8 cellular contexts compared by ENCODE assay signal in genomic region chr6:16168858-16169257, GRCh38. TPM values are rescaled to one million over a fixed set of nuclear protein-coding genes. Genes with fewer than 3 reads are reported as not detected.
DNase-seq lines count a peak whose midpoint lies in the region; ATAC-seq, FAIRE-seq and TF ChIP-seq lines count a peak whose summit lies in the region.

No MANE protein-coding gene starts in this region.

- H3K4me3 ChIP-seq in BLaER1 (no peak overlapping the region), H1 (ENCODE audit: extremely low read depth in 1 of 4, insufficient read depth in 2 of 4, low read depth in 3 of 4, low read length in 4 of 4) (no peak overlapping the region), parathyroid adenoma (ENCODE audit: low read depth, low read length) (no peak overlapping the region)

- CTCF ChIA-PET in H1 (lab: Charles Lee; ENCODE audit: partially characterized antibody): interaction anchor here (0.6 to 1.8 kb wide), 22 partner anchors 11 to 525 kb away, joined by 3 to 14 read pairs (median 3); partner anchors contain the start of gene MYLIP

- no peak overlapping the region for H4K5ac ChIP-seq in H9 (ENCODE audit: insufficient read length, low read depth, low read length)
- no peak overlapping the region for H4K5ac ChIP-seq in H1 (ENCODE audit: insufficient read length, low read depth, low read length)

- H3K9me3 Mint-ChIP-seq in H9: no peaks in the 10 kb centered on the region

- H3K27me3 ChIP-seq in BLaER1: no peaks in the 10 kb centered on the region
- H3K27me3 ChIP-seq in H9 (ENCODE audit: insufficient read depth, low read length): no peaks in the 10 kb centered on the region
- no peaks in the 10 kb centered on the region; a peak in 1 of 7 replicates for H3K27me3 ChIP-seq in H1 (replicated peaks in 1 of 4; ENCODE audit: control insufficient read depth in 3 of 4, extremely low read depth in 1 of 4, insufficient read depth in 3 of 4, low read length in 3 of 4)
- H3K27me3 ChIP-seq in parathyroid adenoma (ENCODE audit: control insufficient read depth, insufficient read depth, low read length): no peaks in the 10 kb centered on the region

- H3K79me2 ChIP-seq in H9 (ENCODE audit: insufficient read depth, low read length): no peaks in the 10 kb centered on the region
- no peaks in the 10 kb centered on the region for H3K79me2 ChIP-seq in H1 (ENCODE audit: control insufficient read depth in 1 of 2, insufficient read depth in 2 of 2, low read length in 2 of 2)
- H3K79me2 ChIP-seq in parathyroid adenoma: no peaks in the 10 kb centered on the region

- peak; percentile 82 to 88 for TF ChIP-seq RAD21 in H1 (IDR thresholded peaks at IDR 0.05 in 1 of 2, conservative IDR thresholded peaks at IDR 0.05 in 1 of 2; ENCODE audit: low read depth in 2 of 2, low read length in 2 of 2)

- peaks cover 23 to 26% of the 10 kb centered on the region in 2 experiments for H3K4me1 Mint-ChIP-seq in H9

- H3K79me1 ChIP-seq in H9 (ENCODE audit: insufficient read depth, low read depth, low read length, poor library complexity, severe bottlenecking) (no peaks in the 10 kb centered on the region), H1 (ENCODE audit: low read depth, low read length) (no peaks in the 10 kb centered on the region)

- H3K4ac ChIP-seq in H9 (ENCODE audit: low read depth, low read length) (no peak overlapping the region), H1 (replicated peaks; ENCODE audit: insufficient read length, low read depth, low read length) (no peak overlapping the region)

- no peak overlapping the region for H3K27ac Mint-ChIP-seq in H9

- no peaks in the 10 kb centered on the region for H3K9me3 ChIP-seq in BLaER1
- no peaks in the 10 kb centered on the region for H3K9me3 ChIP-seq in H9 (ENCODE audit: control insufficient read depth, low read depth, low read length)
- H3K9me3 ChIP-seq in H1 (ENCODE audit: insufficient read depth in 2 of 2, low read depth in 1 of 2, low read length in 1 of 2): no peaks in the 10 kb centered on the region
- no peaks in the 10 kb centered on the region for H3K9me3 ChIP-seq in parathyroid adenoma (ENCODE audit: control insufficient read depth, low read length)

- H2AK5ac ChIP-seq in H9 (ENCODE audit: insufficient read length, low read length): no peak overlapping the region
- H2AK5ac ChIP-seq in H1 (ENCODE audit: low read depth, low read length): no peak overlapping the region

- H2BK5ac ChIP-seq in H9 (ENCODE audit: insufficient read length, low read length): no peak overlapping the region
- H2BK5ac ChIP-seq in H1 (ENCODE audit: low read depth, low read length): no peak overlapping the region

- H3K4me2 ChIP-seq in BLaER1 (peak overlapping the region; percentile 24; the same call in 1 of the 2 replicates), H9 (ENCODE audit: insufficient read depth, insufficient read length, low read length) (no peak overlapping the region), H1 (ENCODE audit: insufficient read depth in 1 of 2, low read depth in 2 of 2, low read length in 2 of 2) (no peak overlapping the region), parathyroid adenoma (ENCODE audit: low read length) (no peak overlapping the region)

- H3K9ac ChIP-seq in BLaER1 (no peak overlapping the region), H9 (ENCODE audit: extremely low read depth, insufficient read length, low read length) (no peak overlapping the region), H1 (replicated peaks in 1 of 4; ENCODE audit: extremely low read depth in 1 of 4, low read depth in 3 of 4, low read length in 3 of 4) (no peak overlapping the region), parathyroid adenoma (no peak overlapping the region)

- no peak overlapping the region for H4K8ac ChIP-seq in H9 (replicated peaks; ENCODE audit: insufficient read length, low read depth, low read length)
- H4K8ac ChIP-seq in H1 (ENCODE audit: extremely low read depth, insufficient read depth, low read length): no peak overlapping the region

- H2AFZ ChIP-seq in H9 (ENCODE audit: low read length) (no peak overlapping the region), H1 (ENCODE audit: low read length) (no peak overlapping the region), parathyroid adenoma (no peak overlapping the region)

- no peaks in the 10 kb centered on the region for H3K27me3 Mint-ChIP-seq in H9 (ENCODE audit: low read depth)

- no peak overlapping the region for H3K14ac ChIP-seq in H9 (ENCODE audit: insufficient read depth, low read length)
- no peak overlapping the region for H3K14ac ChIP-seq in H1 (ENCODE audit: insufficient read length)

- DNase-seq in H9: no peak
- DNase-seq in NOMO-1 treated with DMSO at 0.1 percent for 48 hours (lab: John Stamatoyannopoulos, UW; ENCODE audit: unreplicated experiment): peak; percentile 65
- DNase-seq in H1 (ENCODE audit: low read depth in 1 of 2, low spot score in 2 of 2): no peak

- TF ChIP-seq POLR2A in H1 (IDR thresholded peaks at IDR 0.05; ENCODE audit: control extremely low read depth in 1 of 2, low read depth in 2 of 2, low read length in 2 of 2): no peak

- H2BK15ac ChIP-seq in H9 (ENCODE audit: low read depth, low read length) (no peak overlapping the region), H1 (ENCODE audit: low read length) (no peak overlapping the region)

- H3K4me1 ChIP-seq in BLaER1: peaks cover 31% of the 10 kb centered on the region
- H3K4me1 ChIP-seq in H9 (ENCODE audit: insufficient read depth, low read length): no peaks in the 10 kb centered on the region
- H3K4me1 ChIP-seq in H1 (replicated peaks in 1 of 4; ENCODE audit: control insufficient read depth in 3 of 4, insufficient read depth in 4 of 4, low read length in 3 of 4): no peaks in the 10 kb centered on the region
- no peaks in the 10 kb centered on the region for H3K4me1 ChIP-seq in parathyroid adenoma

- H3K23ac ChIP-seq in H9 (ENCODE audit: insufficient read length, low read depth, low read length): no peak overlapping the region
- no peak overlapping the region for H3K23ac ChIP-seq in H1 (ENCODE audit: insufficient read length)

- no peak for TF ChIP-seq EP300 in H1 (IDR thresholded peaks at IDR 0.05; ENCODE audit: borderline replicate concordance in 1 of 2, low read depth in 2 of 2, low read length in 2 of 2)

- ATAC-seq in HG03159 (IDR thresholded peaks at IDR 0.05; ENCODE audit: unreplicated experiment) (no peak), GM18519 (IDR thresholded peaks at IDR 0.05; ENCODE audit: low FRiP score, unreplicated experiment) (no peak), HG03039 (IDR thresholded peaks at IDR 0.05; ENCODE audit: unreplicated experiment) (no peak)

- H3K23me2 ChIP-seq in H9 (ENCODE audit: insufficient read length, low read depth, low read length, poor library complexity, severe bottlenecking) (no peaks in the 10 kb centered on the region), H1 (ENCODE audit: low read depth, low read length) (no peaks in the 10 kb centered on the region)

- no peak overlapping the region for H4K91ac ChIP-seq in H9 (ENCODE audit: insufficient read length, low read depth, low read length)
- no peak overlapping the region for H4K91ac ChIP-seq in H1 (replicated peaks; ENCODE audit: insufficient read length, low read length)

- H3K18ac ChIP-seq in H9 (ENCODE audit: insufficient read length, low read depth, low read length) (no peak overlapping the region), H1 (ENCODE audit: extremely low read depth, low read length) (no peak overlapping the region)

- H4K20me1 ChIP-seq in BLaER1 (no peaks in the 10 kb centered on the region), H9 (ENCODE audit: control insufficient read depth, insufficient read depth, insufficient read length) (no peaks in the 10 kb centered on the region), H1 (replicated peaks in 1 of 2; ENCODE audit: control insufficient read depth in 1 of 2, insufficient read depth in 2 of 2, low read length in 2 of 2) (no peaks in the 10 kb centered on the region)

- no peaks in the 10 kb centered on the region for H3K36me3 Mint-ChIP-seq in H9 (ENCODE audit: insufficient read depth in 1 of 3, low read depth in 3 of 3)

- no peak overlapping the region for H3K4me3 Mint-ChIP-seq in H9

- H3K27ac ChIP-seq in BLaER1 (no peak overlapping the region), H9 (ENCODE audit: insufficient read length, low read depth, low read length) (no peak overlapping the region), H1 (ENCODE audit: low read depth, low read length) (no peak overlapping the region), parathyroid adenoma (no peak overlapping the region)

- no CpG with 5 or more reads among the region's 3 CpGs for WGBS in H9 (ENCODE audit: extremely low coverage, insufficient read length, low lambda C conversion rate)
- WGBS in H1 (ENCODE audit: extremely low coverage in 1 of 2, insufficient coverage in 1 of 2, insufficient read length in 1 of 2, insufficient replicate concordance in 2 of 2, low coverage in 1 of 2, low lambda C conversion rate in 2 of 2, missing lambda C conversion rate in 1 of 2), 2 experiments: 58% methylated on average over 3 of the region's 3 CpGs; no CpG with 5 or more reads in 1 of the 2 experiments

- H2BK12ac ChIP-seq in H9 (ENCODE audit: insufficient read length, low read depth, low read length) (no peak overlapping the region), H1 (ENCODE audit: low read depth, low read length) (no peak overlapping the region)

- TF ChIP-seq CTCF in H9 (conservative IDR thresholded peaks at IDR 0.05) (peak; percentile 73), H1 (IDR thresholded peaks at IDR 0.05; ENCODE audit: control extremely low read depth in 1 of 3, insufficient read depth in 1 of 3, low read depth in 1 of 3, low read length in 3 of 3) (peak in 2 of 3 experiments; percentile 67 to 72; a peak in 3 of 4 replicates), parathyroid adenoma (IDR thresholded peaks at IDR 0.05) (peak; percentile 33)

- H2BK120ac ChIP-seq in H9 (ENCODE audit: low read depth, low read length, poor library complexity, severe bottlenecking): no peak overlapping the region
- no peak overlapping the region for H2BK120ac ChIP-seq in H1 (replicated peaks; ENCODE audit: low read depth, low read length)

- H3K56ac ChIP-seq in H9 (ENCODE audit: insufficient read length, low read depth, low read length): no peak overlapping the region
- H3K56ac ChIP-seq in H1 (replicated peaks; ENCODE audit: insufficient read length, low read depth, low read length): no peak overlapping the region

- H3T11ph ChIP-seq in H9 (ENCODE audit: low read length): no peak overlapping the region

- no peaks in the 10 kb centered on the region for H3K36me3 ChIP-seq in BLaER1
- no peaks in the 10 kb centered on the region for H3K36me3 ChIP-seq in H1 (ENCODE audit: control insufficient read depth in 2 of 4, insufficient read depth in 4 of 4, low read length in 3 of 4)
- no peaks in the 10 kb centered on the region for H3K36me3 ChIP-seq in parathyroid adenoma (ENCODE audit: control insufficient read depth, insufficient read depth, low read length)

- POLR2A ChIA-PET in H1 (lab: Charles Lee; ENCODE audit: partially characterized antibody): no interaction called here

- H2BK20ac ChIP-seq in H9 (ENCODE audit: low read depth, low read length, poor library complexity, severe bottlenecking) (no peak overlapping the region), H1 (ENCODE audit: low read length) (no peak overlapping the region)

- peak; percentile 78 for FAIRE-seq in H1 (lab: Jason Lieb, UNC)

RNA-seq across cellular contexts. Expression of gene MYLIP, which starts 40.0 kb away (rescaled TPM):
- 27.0 and 27.3 TPM in 2 replicates for total RNA-seq in H9 (2021)
- 26.9 and 28.2 TPM in 2 replicates for total RNA-seq in H1 (2021; fragmentation: NEBNext Ultra II Directional; extraction: Animal tissue kit (Norgen Biotek cat#: 25700))
- 20.8 and 21.1 TPM in 2 replicates for polyA plus RNA-seq in H1 (2011; rRNA removed)
- polyA plus RNA-seq in H1 (2011; cell fraction: cytosol; rRNA removed): 29.7 TPM
- polyA plus RNA-seq in H1 (2011; cell fraction: nucleus; rRNA removed): 29.8 TPM
- 22.7 to 26.2 TPM (median 24.0 TPM) in 4 replicates for polyA plus RNA-seq in H1 (2012, experiment 1 of 2)
- polyA plus RNA-seq in H1 (2012, experiment 2 of 2): 6.3 TPM
- 13.8 TPM for polyA plus RNA-seq in H1 (2013, experiment 1 of 2)
- polyA plus RNA-seq in H1 (2013, experiment 2 of 2): 14.5 TPM
- 43.7 and 50.8 TPM in 2 replicates for polyA minus RNA-seq in H1 (2011; rRNA and poly(A)+ RNA removed)
- polyA minus RNA-seq in H1 (2011; cell fraction: cytosol; rRNA and poly(A)+ RNA removed): 27.7 TPM
- 35.3 TPM for polyA minus RNA-seq in H1 (2011; cell fraction: nucleus; rRNA and poly(A)+ RNA removed)
